In genomic region chr20:49594143-49594928, GRCh38 we compare ENCODE assay signal across 8 cellular contexts. TPM values are rescaled to one million over a fixed set of nuclear protein-coding genes. Genes with fewer than 3 reads are reported as not detected.
A peak's percentile ranks its signal among the peaks of the same experiment; 100 is the strongest.
DNase-seq lines count a peak whose midpoint lies in the region; ATAC-seq and TF ChIP-seq lines count a peak whose summit lies in the region.

No MANE protein-coding gene starts in this region.

- no peak for TF ChIP-seq CTCF in Caco-2 (IDR thresholded peaks at IDR 0.05; ENCODE audit: insufficient read depth in 1 of 2, low read depth in 1 of 2, low read length in 1 of 2, severe bottlenecking in 1 of 2, unreplicated experiment in 1 of 2)
- no peak for TF ChIP-seq CTCF in RWPE1 (conservative IDR thresholded peaks at IDR 0.05; ENCODE audit: low read depth)
- no peak for TF ChIP-seq CTCF in brain (conservative IDR thresholded peaks at IDR 0.05)
- TF ChIP-seq CTCF in nephron (IDR thresholded peaks at IDR 0.05; ENCODE audit: unreplicated experiment in 3 of 3): no peak

- H3K27ac Mint-ChIP-seq in Caco-2 (ENCODE audit: unreplicated experiment) (peak overlapping the region; percentile 16), brain (peak overlapping the region in 3 of 5 experiments; percentile 76 to 94 (median 91)), nephron (peak overlapping the region; percentile 78 to 93 (median 90))

- H3K27ac ChIP-seq in RWPE1: 0 out of 2 replicates have a peak overlapping the region, but pooled peaks have one; percentile 5

- no peak for ATAC-seq in HG03520 (IDR thresholded peaks at IDR 0.05; ENCODE audit: unreplicated experiment)

- CTCF ChIA-PET in Caco-2 (lab: Charles Lee): interaction anchor here (0.6 to 4.4 kb wide), 8 partner anchors 9 to 231 kb away, joined by 3 to 19 read pairs (median 4); no protein-coding TSS in a partner anchor
- CTCF ChIA-PET in RWPE1 (lab: Yijun Ruan, JAX): interaction anchor here (0.5 to 1.1 kb wide), 4 partner anchors 14 to 134 kb away, joined by 3 to 5 read pairs (median 3); no protein-coding TSS in a partner anchor

- H3K9me3 ChIP-seq in Caco-2: no peaks in the 10 kb centered on the region

- H3K27me3 Mint-ChIP-seq in Caco-2 (ENCODE audit: insufficient read depth, unreplicated experiment) (no peaks in the 10 kb centered on the region), brain (peaks cover 9% of the 10 kb centered on the region), nephron (ENCODE audit: low read depth) (peaks cover 6% of the 10 kb centered on the region)

- H3K4me1 ChIP-seq in Caco-2: peaks cover 28% of the 10 kb centered on the region

- H3K36me3 Mint-ChIP-seq in Caco-2 (ENCODE audit: insufficient read depth, unreplicated experiment) (no peaks in the 10 kb centered on the region), brain (no peaks in the 10 kb centered on the region), nephron (ENCODE audit: low read depth) (no peaks in the 10 kb centered on the region)

- POLR2A ChIA-PET in Caco-2 (lab: Charles Lee): interaction anchor here (1.4 kb wide), 1 partner anchor 11 kb away, joined by 7 read pairs; no protein-coding TSS in a partner anchor
- POLR2A ChIA-PET in RWPE1 (lab: Yijun Ruan, JAX; ENCODE audit: low non-redundant PET): no interaction called here

- H3K4me3 ChIP-seq in Caco-2 (ENCODE audit: low read depth, low read length): no peak overlapping the region

- no peaks in the 10 kb centered on the region for H3K36me3 ChIP-seq in Caco-2 (ENCODE audit: control insufficient read depth, insufficient read depth, low read length)

- no peaks in the 10 kb centered on the region for H3K27me3 ChIP-seq in Caco-2 (replicated peaks; ENCODE audit: control insufficient read depth, insufficient read depth, low read length)

- H3K4me3 Mint-ChIP-seq in Caco-2 (ENCODE audit: unreplicated experiment): no peak overlapping the region
- H3K4me3 Mint-ChIP-seq in brain: peak overlapping the region in 1 of 5 experiments; percentile 45
- H3K4me3 Mint-ChIP-seq in nephron: peak overlapping the region in 1 of 3 experiments; percentile 11

- intact Hi-C loops in Caco-2 (cut with micrococcal nuclease; ENCODE audit: unreplicated experiment): no loop called here

- BruUV-seq in Caco-2 (replicated peaks; lab: Mats Ljungman, UMichigan): no TSS peak

- peaks cover 31% of the 10 kb centered on the region for H3K4me1 Mint-ChIP-seq in Caco-2 (ENCODE audit: low read depth, unreplicated experiment)
- H3K4me1 Mint-ChIP-seq in brain: peaks cover 19% of the 10 kb centered on the region
- peaks cover 65% of the 10 kb centered on the region for H3K4me1 Mint-ChIP-seq in nephron

- no peaks in the 10 kb centered on the region for H3K9me3 Mint-ChIP-seq in Caco-2 (ENCODE audit: unreplicated experiment)
- H3K9me3 Mint-ChIP-seq in brain: peaks cover 0 to 7% (median 0%) of the 10 kb centered on the region in 5 experiments
- H3K9me3 Mint-ChIP-seq in nephron: no peaks in the 10 kb centered on the region

- peak in 1 of 2 experiments; percentile 55 for DNase-seq in Caco-2
- no peak for DNase-seq in RWPE1 (ENCODE audit: low spot score)
- peak; percentile 69 for DNase-seq in ureter (ENCODE audit: low spot score)
- no peak for DNase-seq in NCI-H774 (lab: John Stamatoyannopoulos, UW)
- no peak for DNase-seq in foreskin melanocyte

RNA-seq across cellular contexts. Expression of gene PTGIS, which starts 26.4 kb away (rescaled TPM):
- total RNA-seq in Caco-2 (2022): 1.9 and 2.7 TPM in 2 replicates
- polyA plus RNA-seq in brain (ENCODE audit: insufficient read depth, low read depth, low replicate concordance): 0.63 TPM
- 57.8 TPM for total RNA-seq in ureter

Comparison
In these comparisons a context has a peak if more than half of its experiments do, and no peak if none do; other contexts are left out.
1. H3K27ac Mint-ChIP-seq: peak in every context shown above with its lines; median percentile 91 in brain; 90 in nephron; 16 in Caco-2.
2. RNA of gene PTGIS, which starts 26.4 kb away (total RNA-seq): 57.8 TPM in ureter (single experiment); 1.9 to 2.7 TPM in Caco-2; every median in the first group is over 10 times any median in the second.